ENCODE assay signal across 8 cellular contexts in genomic region chr17:75524269-75524970, GRCh38. TPM values are rescaled to one million over a fixed set of nuclear protein-coding genes. Genes with fewer than 3 reads are reported as not detected.
DNase-seq lines count a peak whose midpoint lies in the region; ATAC-seq and TF ChIP-seq lines count a peak whose summit lies in the region.

No MANE protein-coding gene starts in this region.

- H3K27me3 ChIP-seq in heart right ventricle (peaks cover 0 to 18% (median 0%) of the 10 kb centered on the region in 7 donors), mucosa of stomach (ENCODE audit: control insufficient read depth, insufficient read depth, low read length) (no peaks in the 10 kb centered on the region), uterus (no peaks in the 10 kb centered on the region)

- TF ChIP-seq CTCF in heart right ventricle (IDR thresholded peaks at IDR 0.05) (no peak), coronary artery (IDR thresholded peaks at IDR 0.05) (no peak), uterus (IDR thresholded peaks at IDR 0.05) (no peak)

- TF ChIP-seq POLR2A in uterus (IDR thresholded peaks at IDR 0.05), result no peak

- no peaks in the 10 kb centered on the region for H3K9me3 ChIP-seq in heart right ventricle
- H3K9me3 ChIP-seq in mucosa of stomach (ENCODE audit: control insufficient read depth, low read length), result no peaks in the 10 kb centered on the region
- H3K9me3 ChIP-seq in uterus, result no peaks in the 10 kb centered on the region

- H3K9ac ChIP-seq in mucosa of stomach (ENCODE audit: low read length), result peak overlapping the region; percentile 77

- H3K36me3 ChIP-seq in heart right ventricle (peaks cover 0 to 30% (median 3%) of the 10 kb centered on the region in 9 donors), mucosa of stomach (ENCODE audit: control insufficient read depth, insufficient read depth, low read length) (no peaks in the 10 kb centered on the region), uterus (no peaks in the 10 kb centered on the region)

- ATAC-seq in heart right ventricle (peak in 3 of 8 donors; percentile 2 to 7 (median 4)), Right ventricle myocardium superior (ENCODE audit: poor library complexity) (no peak)

- intact Hi-C loops in heart right ventricle (cut with DNase I), result loop anchor here in 2 of 10 donors (2.0 kb wide), 2 partner anchors 64 to 98 kb away; no protein-coding TSS in a partner anchor
- intact Hi-C loops in Right ventricle myocardium superior (cut with DNase I), result loop anchor here (5.0 to 10.0 kb wide), 2 partner anchors 63 to 200 kb away; partner anchors contain the start of gene MYO15B
- intact Hi-C loops in uterus (cut with DNase I; ENCODE audit: low total_unique reads), result loop anchor here (10.0 kb wide), 1 partner anchor 200 kb away; no protein-coding TSS in a partner anchor

- peaks cover 0 to 23% (median 16%) of the 10 kb centered on the region in 9 donors for H3K4me1 ChIP-seq in heart right ventricle
- peaks cover 12% of the 10 kb centered on the region for H3K4me1 ChIP-seq in mucosa of stomach (ENCODE audit: control insufficient read depth, insufficient read depth, low read length)
- peaks cover 0 to 10% of the 10 kb centered on the region in 2 donors for H3K4me1 ChIP-seq in uterus

- 30 to 31% methylated on average over 24 of the region's 24 CpGs for WGBS in heart right ventricle, 2 donors

- H3K4me3 ChIP-seq in heart right ventricle (peak overlapping the region; percentile 7 to 80 (median 68)), coronary artery (peak overlapping the region; percentile 83), mucosa of stomach (ENCODE audit: low read length) (no peak overlapping the region), uterus (peak overlapping the region; percentile 67 to 85)

- H3K27ac ChIP-seq in heart right ventricle (peak overlapping the region in 9 of 10 donors; percentile 26 to 78 (median 64)), coronary artery (peak overlapping the region; percentile 36 to 85), uterus (peak overlapping the region; percentile 71 to 79)

- DNase-seq in heart right ventricle (no peak), Right ventricle myocardium superior (no peak), coronary artery (ENCODE audit: low spot score) (no peak), uterus (no peak), NCI-H1092 (lab: John Stamatoyannopoulos, UW) (no peak), GDM1 (lab: John Stamatoyannopoulos, UW) (no peak)
- DNase-seq in effector CD4-positive, alpha-beta T cell, result no peak

RNA-seq across cellular contexts. Expression of gene LLGL2, which starts 1.1 kb away (rescaled TPM):
- 1 to 10 TPM; 1.1 to 5.0 (median 2.6) TPM for total RNA-seq in heart right ventricle
- 10 to 100 TPM in 1 of 2 donors, 1 to 10 TPM in 1; 5.6 to 14.8 TPM for polyA plus RNA-seq in heart right ventricle
- total RNA-seq in Right ventricle myocardium superior, result 3.6 TPM
- 10 to 100 TPM in 3 of 4 donors, 1 to 10 TPM in 1; 3.1 to 31.9 (median 14.0) TPM for total RNA-seq in uterus

RNA-seq across cellular contexts. Expression of gene TSEN54, which starts 8.1 kb away (rescaled TPM):
- total RNA-seq in heart right ventricle (1 to 10 TPM; 4.2 to 9.9 (median 6.1) TPM), Right ventricle myocardium superior (5.6 TPM), uterus (100 to 1,000 TPM in 1 of 4 donors, 10 to 100 TPM in 3; 17.4 to 102 (median 20.6) TPM)
- polyA plus RNA-seq in heart right ventricle, result 10 to 100 TPM; 13.6 to 18.1 TPM

RNA-seq across cellular contexts. Expression of gene CASKIN2, which starts 9.1 kb away (rescaled TPM):
- total RNA-seq in heart right ventricle (10 to 100 TPM; 29.0 to 59.2 (median 37.2) TPM), Right ventricle myocardium superior (33.3 TPM), uterus (100 to 1,000 TPM in 1 of 4 donors, 10 to 100 TPM in 1, 1 to 10 TPM in 2; 7.4 to 122 (median 15.5) TPM)
- polyA plus RNA-seq in heart right ventricle, result 10 to 100 TPM; 17.6 to 31.2 TPM
